ENCODE assay signal across 8 cellular contexts in genomic region chr1:229440821-229441537, GRCh38. TPM values are rescaled to one million over a fixed set of nuclear protein-coding genes. Genes with fewer than 3 reads are reported as not detected.
DNase-seq lines count a peak whose midpoint lies in the region; ATAC-seq, FAIRE-seq and TF ChIP-seq lines count a peak whose summit lies in the region.

No MANE protein-coding gene starts in this region.

- peaks cover 17% of the 10 kb centered on the region for H3K36me3 ChIP-seq in right atrium auricular region

- no peak for FAIRE-seq in H54 (lab: Jason Lieb, UNC)

- TF ChIP-seq POLR2A in H54 (IDR thresholded peaks at IDR 0.05; ENCODE audit: low read depth, low read length): no peak

- H3K9me3 ChIP-seq in right atrium auricular region: no peaks in the 10 kb centered on the region

- DNase-seq in H54 (ENCODE audit: insufficient read length, low spot score) (peak; percentile 60), OCI-M1 (lab: John Stamatoyannopoulos, UW) (peak; percentile 81), right atrium auricular region (ENCODE audit: low spot score) (no peak), 8988T (no peak), NAMALWA (ENCODE audit: low spot score) (no peak), NOMO-1 treated with DMSO at 0.1 percent for 48 hours (lab: John Stamatoyannopoulos, UW; ENCODE audit: unreplicated experiment) (no peak), SIG-M5 treated with dmso at 0.1 percent for 504 hours (lab: John Stamatoyannopoulos, UW; ENCODE audit: unreplicated experiment) (no peak)

- H3K27me3 ChIP-seq in right atrium auricular region: no peaks in the 10 kb centered on the region

- H3K4me3 ChIP-seq in right atrium auricular region: no peak overlapping the region

- TF ChIP-seq CTCF in right atrium auricular region (IDR thresholded peaks at IDR 0.05): no peak

- H3K4me1 ChIP-seq in right atrium auricular region: peaks cover 0 to 11% of the 10 kb centered on the region in 2 donors

- peak overlapping the region; percentile 53 to 75 for H3K27ac ChIP-seq in right atrium auricular region

- peak; percentile 95 for ATAC-seq in GM18508 (IDR thresholded peaks at IDR 0.05; ENCODE audit: insufficient read depth, unreplicated experiment)

RNA-seq across cellular contexts. Expression of gene ACTA1, which starts 7.1 kb away (rescaled TPM):
- total RNA-seq in right atrium auricular region: 1,000 to 10,000 TPM in 1 of 2 donors, 100 to 1,000 TPM in 1; 422 to 3,527 TPM

Comparison
In these comparisons a context has a peak if more than half of its experiments do, and no peak if none do; other contexts are left out.
1. DNase-seq: peak in H54 (single experiment) and OCI-M1 (single experiment); none in right atrium auricular region (single experiment), 8988T (single experiment), NAMALWA (single experiment), NOMO-1 treated with DMSO at 0.1 percent for 48 hours (single experiment) and SIG-M5 treated with dmso at 0.1 percent for 504 hours (single experiment).